Comparison of ENCODE assay signal across 8 cellular contexts in the genomic region with DNA sequence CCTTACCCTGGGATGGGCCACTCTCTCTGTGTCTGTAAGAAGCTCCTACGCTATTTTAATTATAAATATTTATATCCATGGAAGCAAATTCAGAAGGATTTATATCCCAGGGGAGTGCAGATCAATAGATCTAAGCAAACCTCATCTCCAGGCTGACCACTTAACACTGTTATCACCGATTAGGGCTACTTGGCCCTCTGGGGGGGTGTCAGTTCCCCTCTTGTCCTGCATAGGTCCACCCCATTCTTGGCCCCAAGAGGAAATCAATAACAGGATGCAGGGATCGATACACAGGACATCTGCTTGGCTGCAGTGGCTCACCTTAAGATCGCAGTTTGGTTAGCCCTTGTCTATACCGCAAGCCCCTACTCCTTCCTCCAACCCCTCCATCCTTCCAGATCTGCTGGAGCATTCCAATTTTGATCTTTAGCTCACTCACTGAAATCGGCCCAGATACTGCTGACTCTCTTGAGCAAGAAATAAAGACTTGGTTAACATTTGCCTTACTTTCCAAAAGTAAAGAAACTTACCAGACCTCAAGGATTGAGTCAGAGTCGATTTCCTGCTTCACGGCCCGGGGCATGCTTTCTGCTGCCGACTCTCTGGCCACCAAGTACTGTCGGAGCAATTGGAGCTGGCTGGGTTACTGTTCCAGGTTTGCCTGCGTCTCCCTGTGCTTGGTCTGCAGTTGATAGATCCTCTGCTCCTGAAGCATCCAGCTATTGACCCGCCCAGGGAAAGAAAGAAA.
"Had no signal": no experiment of that assay in that cellular context is flagged by ENCODE, and none has a peak within 500 bp of the region (broad histone marks: within the 10 kb centered on the region; RNA-seq: fewer than 3 reads in every experiment).

No MANE protein-coding gene starts in this region.

- H3K9me3 ChIP-seq: heart left ventricle, sigmoid colon had no signal

- H3K27me3 ChIP-seq: sigmoid colon had no signal

- H3K4me3 ChIP-seq: heart left ventricle, sigmoid colon had no signal

- DNase-seq: activated effector memory CD4-positive, alpha-beta T cell treated with Interleukin-2 at 50 U/mL for 16 hours; activated T-cell treated with anti-CD3 and anti-CD28 coated beads, Interleukin-2, amount 50 U/mL, for 24 hours; foreskin melanocyte; heart left ventricle; mesendoderm; sigmoid colon; stimulated activated CD4-positive, alpha-beta T cell treated with anti-CD3 and anti-CD28 coated beads, Interleukin-2, amount 100 ng/mL, for 48 hours; stimulated activated naive CD8-positive, alpha-beta T cell treated with anti-CD3 and anti-CD28 coated beads, Interleukin-15, Interleukin-2, amounts not matched to agents 100 U/mL and 50 U/mL, for 24 hours had no signal

- H3K27ac ChIP-seq: heart left ventricle, sigmoid colon had no signal

- H3K4me1 ChIP-seq: heart left ventricle had no signal

- H3K36me3 ChIP-seq: heart left ventricle, sigmoid colon had no signal
